Comparison of ENCODE assay signal across 9 cellular contexts in the genomic region with DNA sequence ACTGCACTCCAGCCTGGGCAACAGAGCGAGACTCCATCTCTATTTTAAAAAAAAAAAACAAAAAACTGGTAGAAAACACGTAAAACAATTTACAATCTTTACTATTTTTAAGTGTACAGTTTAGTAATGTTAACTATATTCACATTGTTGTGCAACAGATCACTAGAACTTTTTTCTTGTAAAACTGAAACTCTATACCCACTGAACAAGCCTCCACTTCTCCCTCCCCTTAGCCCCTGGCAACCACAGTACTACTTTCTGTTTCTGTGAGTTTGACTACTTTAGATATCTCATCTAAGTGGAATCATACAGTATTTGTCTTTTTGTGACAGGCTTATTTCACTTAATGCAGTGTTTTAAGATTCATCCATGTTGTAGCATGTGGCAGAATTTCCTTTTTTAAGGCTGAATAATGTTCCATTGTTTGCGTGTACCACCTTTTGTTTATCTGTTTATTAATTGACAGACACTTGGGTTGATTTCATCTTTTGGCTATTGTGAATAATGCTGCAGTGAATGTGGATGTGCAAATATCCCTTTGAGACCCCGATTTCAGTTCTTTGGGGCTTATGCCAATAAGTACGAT. TPM values are rescaled to one million over a fixed set of nuclear protein-coding genes. Genes with fewer than 3 reads are reported as not detected.
A peak's percentile ranks its signal among the peaks of the same experiment; 100 is the strongest.
DNase-seq lines count a peak whose midpoint lies in the region; ATAC-seq and TF ChIP-seq lines count a peak whose summit lies in the region.
"Had no signal": no experiment of that assay in that cellular context is flagged by ENCODE, and none has a peak within 500 bp of the region (broad histone marks: within the 10 kb centered on the region; RNA-seq: fewer than 3 reads in every experiment).

No MANE protein-coding gene starts in this region.

- H3K9me3 Mint-ChIP-seq in activated T-cell treated with anti-CD3 and anti-CD28 coated beads, Interleukin-2, amount 50 U/mL, for 24 hours: no peaks in the 10 kb centered on the region
- H3K9me3 Mint-ChIP-seq in activated CD4-positive, alpha-beta memory T cell treated with anti-CD3 and anti-CD28 coated beads for 36 hours: no peaks in the 10 kb centered on the region
- no peaks in the 10 kb centered on the region for H3K9me3 Mint-ChIP-seq in stimulated activated effector memory CD8-positive, alpha-beta T cell treated with anti-CD3 and anti-CD28 coated beads, Interleukin-12 subunit alpha, Interleukin-12 subunit beta, amount 100 ng/mL, for 72 hours
- no peaks in the 10 kb centered on the region for H3K9me3 Mint-ChIP-seq in chondrocyte (ENCODE audit: low read depth)

- DNase-seq in activated T-cell treated with anti-CD3 and anti-CD28 coated beads, Interleukin-2, amount 50 U/mL, for 24 hours: no peak
- no peak for DNase-seq in activated T-cell treated with anti-CD3 and anti-CD28 coated beads, Interleukin-2, amount 50 U/mL, for 48 hours
- DNase-seq in activated CD4-positive, alpha-beta memory T cell treated with anti-CD3 and anti-CD28 coated beads for 36 hours: peak; percentile 57
- DNase-seq in stimulated activated effector memory CD8-positive, alpha-beta T cell treated with anti-CD3 and anti-CD28 coated beads, Interleukin-12 subunit alpha, Interleukin-12 subunit beta, amount 100 ng/mL, for 72 hours (ENCODE audit: low spot score in 2 of 2): no peak
- DNase-seq in chondrocyte (ENCODE audit: low spot score): no peak
- DNase-seq in ecto neural progenitor cell (ENCODE audit: low spot score): no peak
- DNase-seq in NCI-H82 treated with DMSO at 0.1 percent for 48 hours (lab: John Stamatoyannopoulos, UW; ENCODE audit: unreplicated experiment): no peak
- DNase-seq: NCI-H2171 treated with DMSO at 0.1 percent for 48 hours had no signal

- CTCF ChIA-PET in activated CD4-positive, alpha-beta memory T cell treated with anti-CD3 and anti-CD28 coated beads for 36 hours (lab: Charles Lee): no interaction called here

- intact Hi-C loops in activated CD4-positive, alpha-beta memory T cell treated with anti-CD3 and anti-CD28 coated beads for 36 hours (cut with micrococcal nuclease): loop anchor here (1.0 kb wide), 1 partner anchor 9 kb away; no protein-coding TSS in a partner anchor

- peak; percentile 81 for ATAC-seq in HG02938 (IDR thresholded peaks at IDR 0.05; ENCODE audit: unreplicated experiment)
- ATAC-seq in stimulated activated effector memory CD8-positive, alpha-beta T cell treated with anti-CD3 and anti-CD28 coated beads, Interleukin-12 subunit alpha, Interleukin-12 subunit beta, amount 100 ng/mL, for 72 hours: peak; percentile 100

- no peaks in the 10 kb centered on the region for H3K27me3 Mint-ChIP-seq in activated T-cell treated with anti-CD3 and anti-CD28 coated beads, Interleukin-2, amount 50 U/mL, for 24 hours
- no peaks in the 10 kb centered on the region for H3K27me3 Mint-ChIP-seq in activated CD4-positive, alpha-beta memory T cell treated with anti-CD3 and anti-CD28 coated beads for 36 hours
- no peaks in the 10 kb centered on the region for H3K27me3 Mint-ChIP-seq in chondrocyte (ENCODE audit: low read depth)

- TF ChIP-seq CTCF in chondrocyte (IDR thresholded peaks at IDR 0.05): no peak

- peaks cover 84% of the 10 kb centered on the region for H3K36me3 Mint-ChIP-seq in activated T-cell treated with anti-CD3 and anti-CD28 coated beads, Interleukin-2, amount 50 U/mL, for 24 hours (ENCODE audit: low read depth)
- peaks cover 53% of the 10 kb centered on the region for H3K36me3 Mint-ChIP-seq in activated CD4-positive, alpha-beta memory T cell treated with anti-CD3 and anti-CD28 coated beads for 36 hours
- H3K36me3 Mint-ChIP-seq in stimulated activated effector memory CD8-positive, alpha-beta T cell treated with anti-CD3 and anti-CD28 coated beads, Interleukin-12 subunit alpha, Interleukin-12 subunit beta, amount 100 ng/mL, for 72 hours: peaks cover 100% of the 10 kb centered on the region
- H3K36me3 Mint-ChIP-seq in chondrocyte (ENCODE audit: low read depth): peaks cover 18% of the 10 kb centered on the region

- peak overlapping the region; percentile 55 for H3K4me3 Mint-ChIP-seq in activated T-cell treated with anti-CD3 and anti-CD28 coated beads, Interleukin-2, amount 50 U/mL, for 24 hours
- peak overlapping the region; percentile 7 for H3K4me3 Mint-ChIP-seq in activated CD4-positive, alpha-beta memory T cell treated with anti-CD3 and anti-CD28 coated beads for 36 hours
- H3K4me3 Mint-ChIP-seq in stimulated activated effector memory CD8-positive, alpha-beta T cell treated with anti-CD3 and anti-CD28 coated beads, Interleukin-12 subunit alpha, Interleukin-12 subunit beta, amount 100 ng/mL, for 72 hours: peak overlapping the region; percentile 31
- H3K4me3 Mint-ChIP-seq in chondrocyte (ENCODE audit: unreplicated experiment): no peak overlapping the region

- POLR2A ChIA-PET in activated CD4-positive, alpha-beta memory T cell treated with anti-CD3 and anti-CD28 coated beads for 36 hours (lab: Charles Lee): interaction anchor here (0.6 to 1.3 kb wide), 3 partner anchors 9 to 76 kb away, joined by 3 to 7 read pairs (median 3); a partner anchor contains a TSS

- peak overlapping the region; percentile 91 for H3K27ac Mint-ChIP-seq in activated T-cell treated with anti-CD3 and anti-CD28 coated beads, Interleukin-2, amount 50 U/mL, for 24 hours
- peak overlapping the region; percentile 44 for H3K27ac Mint-ChIP-seq in activated CD4-positive, alpha-beta memory T cell treated with anti-CD3 and anti-CD28 coated beads for 36 hours
- peak overlapping the region; percentile 32 for H3K27ac Mint-ChIP-seq in stimulated activated effector memory CD8-positive, alpha-beta T cell treated with anti-CD3 and anti-CD28 coated beads, Interleukin-12 subunit alpha, Interleukin-12 subunit beta, amount 100 ng/mL, for 72 hours
- H3K27ac Mint-ChIP-seq in chondrocyte (ENCODE audit: unreplicated experiment): no peak overlapping the region

- H3K4me1 Mint-ChIP-seq in activated T-cell treated with anti-CD3 and anti-CD28 coated beads, Interleukin-2, amount 50 U/mL, for 24 hours (ENCODE audit: low read depth): peaks cover 33% of the 10 kb centered on the region
- H3K4me1 Mint-ChIP-seq in activated CD4-positive, alpha-beta memory T cell treated with anti-CD3 and anti-CD28 coated beads for 36 hours (ENCODE audit: low read depth): peaks cover 24% of the 10 kb centered on the region
- H3K4me1 Mint-ChIP-seq in stimulated activated effector memory CD8-positive, alpha-beta T cell treated with anti-CD3 and anti-CD28 coated beads, Interleukin-12 subunit alpha, Interleukin-12 subunit beta, amount 100 ng/mL, for 72 hours: peaks cover 33% of the 10 kb centered on the region
- peaks cover 33% of the 10 kb centered on the region for H3K4me1 Mint-ChIP-seq in chondrocyte (ENCODE audit: low read depth)

RNA-seq across cellular contexts. Expression of a gene that starts 10.9 kb away (rescaled TPM):
- total RNA-seq in activated CD4-positive, alpha-beta memory T cell treated with anti-CD3 and anti-CD28 coated beads for 36 hours: 100 to 1,000 TPM; 194 to 198 TPM
- total RNA-seq in chondrocyte: 45.0 to 51.3 TPM (median 49.1 TPM) in 3 replicates

RNA-seq across cellular contexts. Expression of a gene that starts 23.0 kb away (rescaled TPM):
- 10 to 100 TPM; 10.1 to 12.2 TPM for total RNA-seq in activated CD4-positive, alpha-beta memory T cell treated with anti-CD3 and anti-CD28 coated beads for 36 hours
- total RNA-seq in chondrocyte: 35.3 to 54.5 TPM (median 36.1 TPM) in 3 replicates

RNA-seq across cellular contexts. Expression of a gene that starts 32.2 kb away (rescaled TPM):
- 10 to 100 TPM; 13.0 to 14.0 TPM for total RNA-seq in activated CD4-positive, alpha-beta memory T cell treated with anti-CD3 and anti-CD28 coated beads for 36 hours
- total RNA-seq in chondrocyte: 3.2 to 7.0 TPM (median 4.8 TPM) in 3 replicates

RNA-seq across cellular contexts. Expression of a gene that starts 39.4 kb away (rescaled TPM):
- total RNA-seq in activated CD4-positive, alpha-beta memory T cell treated with anti-CD3 and anti-CD28 coated beads for 36 hours: 1 to 10 TPM; 5.3 to 6.0 TPM
- total RNA-seq in chondrocyte: 45.0 to 69.4 TPM (median 65.3 TPM) in 3 replicates

RNA-seq across cellular contexts. Expression of a gene that starts 44.3 kb away (rescaled TPM):
- total RNA-seq in activated CD4-positive, alpha-beta memory T cell treated with anti-CD3 and anti-CD28 coated beads for 36 hours: 10 to 100 TPM; 58.2 to 62.1 TPM
- 28.3 to 32.1 TPM (median 29.6 TPM) in 3 replicates for total RNA-seq in chondrocyte
